8 cellular contexts compared by ENCODE assay signal in the genomic region with DNA sequence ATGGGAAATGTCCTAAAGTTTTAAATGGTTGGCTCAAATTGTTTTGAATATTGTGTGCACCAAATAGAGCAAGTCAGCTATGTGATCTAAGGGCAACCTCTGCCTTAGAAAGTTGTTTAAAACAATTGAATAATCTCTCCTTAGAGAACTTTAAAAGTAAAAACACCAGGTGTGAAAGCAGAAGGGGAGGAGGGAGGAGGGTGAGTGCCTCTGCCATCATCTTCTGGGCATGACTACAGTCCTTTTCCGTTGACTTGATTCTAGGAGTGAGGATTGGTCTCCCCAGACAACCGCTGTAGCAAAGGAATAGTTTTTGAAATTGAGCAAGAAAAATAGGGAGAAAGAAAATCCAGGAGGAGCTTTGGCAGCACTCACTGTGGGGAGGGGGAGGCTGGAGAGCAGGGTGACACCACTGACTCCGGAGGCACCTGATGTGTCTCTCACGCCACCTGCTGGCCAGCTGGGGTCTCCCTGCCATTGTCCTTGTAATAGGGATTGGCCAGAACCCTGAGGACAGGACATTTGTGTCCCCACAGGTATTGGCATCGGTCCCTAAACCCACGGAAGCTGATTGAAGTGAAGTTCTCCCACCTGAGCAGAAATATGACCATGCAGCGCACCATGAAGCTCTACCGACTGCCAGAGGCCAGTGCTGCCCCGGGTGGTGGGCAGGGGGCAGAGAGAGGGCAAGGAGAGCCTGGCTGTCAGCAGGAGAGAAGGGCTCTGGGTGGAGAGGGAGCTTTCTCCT. TPM values are rescaled to one million over a fixed set of nuclear protein-coding genes. Genes with fewer than 3 reads are reported as not detected.
DNase-seq lines count a peak whose midpoint lies in the region; ATAC-seq, FAIRE-seq and TF ChIP-seq lines count a peak whose summit lies in the region.

No MANE protein-coding gene starts in this region.

- FAIRE-seq in keratinocyte (lab: Jason Lieb, UNC), result peak; percentile 65

- H3K9me1 ChIP-seq in keratinocyte (ENCODE audit: control insufficient read depth, extremely low read depth, insufficient read depth, low read length), result no peaks in the 10 kb centered on the region

- H2AFZ ChIP-seq in keratinocyte (ENCODE audit: control insufficient read depth, low read length), result no peak overlapping the region

- H3K9me3 ChIP-seq in keratinocyte (ENCODE audit: control insufficient read depth, low read depth, low read length), result no peaks in the 10 kb centered on the region

- H3K27ac ChIP-seq in keratinocyte (ENCODE audit: control insufficient read depth, insufficient read depth, low read length), result peak overlapping the region; percentile 37

- dilution Hi-C loops in keratinocyte (cut with MboI; ENCODE audit: extremely low pct_ligation_motif_present, low sequenced_read_pairs), result no loop called here

- peak overlapping the region; percentile 10 for H3K9ac ChIP-seq in keratinocyte (ENCODE audit: control insufficient read depth, extremely low read depth, insufficient read depth, low read length)

- no peak overlapping the region for H3K4me2 ChIP-seq in keratinocyte (ENCODE audit: control insufficient read depth, extremely low read depth, insufficient read depth, low read depth, low read length)

- peaks cover 34% of the 10 kb centered on the region for H3K4me1 ChIP-seq in keratinocyte (ENCODE audit: control insufficient read depth, extremely low read depth, insufficient read depth, low read length)

- DNase-seq in SKM-1 treated with dmso at 0.1 percent for 144 hours (lab: John Stamatoyannopoulos, UW; ENCODE audit: unreplicated experiment) (peak; percentile 37), SKM-1 (lab: John Stamatoyannopoulos, UW; ENCODE audit: unreplicated experiment) (no peak), NCI-H2196 treated with DMSO at 0.1 percent for 48 hours (lab: John Stamatoyannopoulos, UW; ENCODE audit: unreplicated experiment) (peak; percentile 27), cardiac fibroblast (ENCODE audit: low read depth in 2 of 2) (peak; percentile 68 to 82), keratinocyte (ENCODE audit: low read depth, low spot score) (no peak)
- peak; percentile 80 for DNase-seq in activated CD4-positive, CD25-positive, alpha-beta regulatory T cell treated with anti-CD3 and anti-CD28 coated beads, Interleukin-2, amount 50 U/mL, for 72 hours
- DNase-seq in stimulated activated CD4-positive, alpha-beta T cell treated with anti-CD3 and anti-CD28 coated beads, Interleukin-1b, Interleukin-23, amount 100 ng/mL, for 24 hours (ENCODE audit: low read depth in 4 of 4, low spot score in 1 of 4), result peak; percentile 26 to 61 (median 50)

- no peak overlapping the region for H3K4me3 ChIP-seq in cardiac fibroblast (replicated peaks in 1 of 2; ENCODE audit: low read depth in 2 of 2, low read length in 2 of 2)
- no peak overlapping the region for H3K4me3 ChIP-seq in keratinocyte (ENCODE audit: control insufficient read depth in 2 of 3, extremely low read depth in 1 of 3, insufficient read depth in 2 of 3, low read depth in 1 of 3, low read length in 3 of 3)

- no peaks in the 10 kb centered on the region for H3K27me3 ChIP-seq in keratinocyte (ENCODE audit: control insufficient read depth, extremely low read depth, insufficient read depth, low read length)

- H3K79me2 ChIP-seq in keratinocyte (ENCODE audit: control insufficient read depth, insufficient read depth, low read length), result no peaks in the 10 kb centered on the region

- ATAC-seq in HG02588 (IDR thresholded peaks at IDR 0.05; ENCODE audit: unreplicated experiment), result no peak

- peak; percentile 89 for TF ChIP-seq CTCF in cardiac fibroblast (IDR thresholded peaks at IDR 0.05; ENCODE audit: low read depth, low read length)
- peak; percentile 90 to 95 (median 90) for TF ChIP-seq CTCF in keratinocyte (optimal IDR thresholded peaks at IDR 0.05 in 1 of 3, IDR thresholded peaks at IDR 0.05 in 1 of 3, conservative IDR thresholded peaks at IDR 0.05 in 1 of 3; ENCODE audit: extremely low read depth in 1 of 3, insufficient read depth in 2 of 3, low read length in 3 of 3)

- no peaks in the 10 kb centered on the region for H4K20me1 ChIP-seq in keratinocyte (ENCODE audit: control insufficient read depth, extremely low read depth, insufficient read depth, low read length)

- H3K36me3 ChIP-seq in keratinocyte (ENCODE audit: control insufficient read depth in 2 of 2, extremely low read depth in 1 of 2, insufficient read depth in 2 of 2, low read length in 2 of 2), result peaks cover 46 to 47% of the 10 kb centered on the region in 2 experiments

RNA-seq across cellular contexts. Expression of a gene that starts 33.3 kb away (rescaled TPM):
- 53.3 to 86.4 TPM (median 75.7 TPM) in 3 replicates for polyA plus RNA-seq in keratinocyte
- polyA plus RNA-seq in keratinocyte (2011; ENCODE audit: low read depth), result 27.6 TPM
- 44.0 and 93.3 TPM in 2 replicates for polyA plus RNA-seq in keratinocyte (2011; cell fraction: cytosol; rRNA removed)
- 46.4 and 64.5 TPM in 2 replicates for polyA plus RNA-seq in keratinocyte (2011; cell fraction: nucleus; rRNA removed)
- 32.9 and 85.2 TPM in 2 replicates for polyA plus RNA-seq in keratinocyte (2012; ENCODE audit: low replicate concordance)
- 77.9 to 252 TPM (median 124 TPM) in 3 replicates for polyA minus RNA-seq in keratinocyte
- 136 TPM for polyA minus RNA-seq in keratinocyte (2011; cell fraction: cytosol; rRNA and poly(A)+ RNA removed)
- polyA minus RNA-seq in keratinocyte (2011; cell fraction: nucleus; rRNA and poly(A)+ RNA removed), result 45.5 and 47.5 TPM in 2 replicates

RNA-seq across cellular contexts. Expression of a gene that starts 36.4 kb away (rescaled TPM):
- 2.6 to 4.4 TPM (median 2.8 TPM) in 3 replicates for polyA plus RNA-seq in keratinocyte
- polyA plus RNA-seq in keratinocyte (2011; ENCODE audit: low read depth), result 4.6 TPM
- polyA plus RNA-seq in keratinocyte (2011; cell fraction: cytosol; rRNA removed), result 1.8 and 2.8 TPM in 2 replicates
- 7.9 and 11.8 TPM in 2 replicates for polyA plus RNA-seq in keratinocyte (2011; cell fraction: nucleus; rRNA removed)
- polyA plus RNA-seq in keratinocyte (2012; ENCODE audit: low replicate concordance), result 3.5 and 7.2 TPM in 2 replicates
- 1.3 to 3.9 TPM (median 3.9 TPM) in 3 replicates for polyA minus RNA-seq in keratinocyte
- 5.0 TPM for polyA minus RNA-seq in keratinocyte (2011; cell fraction: cytosol; rRNA and poly(A)+ RNA removed)
- 3.8 and 7.3 TPM in 2 replicates for polyA minus RNA-seq in keratinocyte (2011; cell fraction: nucleus; rRNA and poly(A)+ RNA removed)

RNA-seq across cellular contexts. Expression of a gene that starts 37.9 kb away (rescaled TPM):
- polyA plus RNA-seq in keratinocyte, result 75.9 to 101 TPM (median 92.3 TPM) in 3 replicates
- 239 TPM for polyA plus RNA-seq in keratinocyte (2011; ENCODE audit: low read depth)
- polyA plus RNA-seq in keratinocyte (2011; cell fraction: cytosol; rRNA removed), result 47.2 and 55.5 TPM in 2 replicates
- 59.9 and 68.3 TPM in 2 replicates for polyA plus RNA-seq in keratinocyte (2011; cell fraction: nucleus; rRNA removed)
- polyA plus RNA-seq in keratinocyte (2012; ENCODE audit: low replicate concordance), result 107 and 154 TPM in 2 replicates
- polyA minus RNA-seq in keratinocyte, result 42.2 to 74.7 TPM (median 53.7 TPM) in 3 replicates
- 446 TPM for polyA minus RNA-seq in keratinocyte (2011; cell fraction: cytosol; rRNA and poly(A)+ RNA removed)
- polyA minus RNA-seq in keratinocyte (2011; cell fraction: nucleus; rRNA and poly(A)+ RNA removed), result 32.5 and 42.7 TPM in 2 replicates

RNA-seq across cellular contexts. Expression of a gene that starts 47.6 kb away (rescaled TPM):
- polyA plus RNA-seq in keratinocyte, result 18.7 to 27.6 TPM (median 22.8 TPM) in 3 replicates
- 10.3 TPM for polyA plus RNA-seq in keratinocyte (2011; ENCODE audit: low read depth)
- polyA plus RNA-seq in keratinocyte (2011; cell fraction: cytosol; rRNA removed), result 19.2 and 26.4 TPM in 2 replicates
- 37.1 and 50.9 TPM in 2 replicates for polyA plus RNA-seq in keratinocyte (2011; cell fraction: nucleus; rRNA removed)
- polyA plus RNA-seq in keratinocyte (2012; ENCODE audit: low replicate concordance), result 26.6 and 27.7 TPM in 2 replicates
- polyA minus RNA-seq in keratinocyte, result 36.2 to 67.9 TPM (median 47.1 TPM) in 3 replicates
- 64.3 TPM for polyA minus RNA-seq in keratinocyte (2011; cell fraction: cytosol; rRNA and poly(A)+ RNA removed)
- polyA minus RNA-seq in keratinocyte (2011; cell fraction: nucleus; rRNA and poly(A)+ RNA removed), result 27.6 and 31.8 TPM in 2 replicates

RNA-seq across cellular contexts. Expression of a gene that starts 49.2 kb away (rescaled TPM):
- polyA plus RNA-seq in keratinocyte, result 15.3 to 22.2 TPM (median 19.9 TPM) in 3 replicates
- polyA plus RNA-seq in keratinocyte (2011; ENCODE audit: low read depth), result 17.4 TPM
- 13.2 and 16.9 TPM in 2 replicates for polyA plus RNA-seq in keratinocyte (2011; cell fraction: cytosol; rRNA removed)
- polyA plus RNA-seq in keratinocyte (2011; cell fraction: nucleus; rRNA removed), result 55.2 and 57.6 TPM in 2 replicates
- 20.4 and 40.9 TPM in 2 replicates for polyA plus RNA-seq in keratinocyte (2012; ENCODE audit: low replicate concordance)
- 6.6 to 11.5 TPM (median 6.8 TPM) in 3 replicates for polyA minus RNA-seq in keratinocyte
- polyA minus RNA-seq in keratinocyte (2011; cell fraction: cytosol; rRNA and poly(A)+ RNA removed), result 13.8 TPM
- polyA minus RNA-seq in keratinocyte (2011; cell fraction: nucleus; rRNA and poly(A)+ RNA removed), result 12.7 and 19.0 TPM in 2 replicates

Comparison
In these comparisons a context has a peak if more than half of its experiments do, and no peak if none do; other contexts are left out.
1. DNase-seq: peak in SKM-1 treated with dmso at 0.1 percent for 144 hours (single experiment), NCI-H2196 treated with DMSO at 0.1 percent for 48 hours (single experiment), activated CD4-positive, CD25-positive, alpha-beta regulatory T cell treated with anti-CD3 and anti-CD28 coated beads, Interleukin-2, amount 50 U/mL, for 72 hours (single experiment), cardiac fibroblast (2 of 2) and stimulated activated CD4-positive, alpha-beta T cell treated with anti-CD3 and anti-CD28 coated beads, Interleukin-1b, Interleukin-23, amount 100 ng/mL, for 24 hours (4 of 4); none in SKM-1 (single experiment) and keratinocyte (single experiment).